1 cellular context compared by ENCODE assay signal in the genomic region with DNA sequence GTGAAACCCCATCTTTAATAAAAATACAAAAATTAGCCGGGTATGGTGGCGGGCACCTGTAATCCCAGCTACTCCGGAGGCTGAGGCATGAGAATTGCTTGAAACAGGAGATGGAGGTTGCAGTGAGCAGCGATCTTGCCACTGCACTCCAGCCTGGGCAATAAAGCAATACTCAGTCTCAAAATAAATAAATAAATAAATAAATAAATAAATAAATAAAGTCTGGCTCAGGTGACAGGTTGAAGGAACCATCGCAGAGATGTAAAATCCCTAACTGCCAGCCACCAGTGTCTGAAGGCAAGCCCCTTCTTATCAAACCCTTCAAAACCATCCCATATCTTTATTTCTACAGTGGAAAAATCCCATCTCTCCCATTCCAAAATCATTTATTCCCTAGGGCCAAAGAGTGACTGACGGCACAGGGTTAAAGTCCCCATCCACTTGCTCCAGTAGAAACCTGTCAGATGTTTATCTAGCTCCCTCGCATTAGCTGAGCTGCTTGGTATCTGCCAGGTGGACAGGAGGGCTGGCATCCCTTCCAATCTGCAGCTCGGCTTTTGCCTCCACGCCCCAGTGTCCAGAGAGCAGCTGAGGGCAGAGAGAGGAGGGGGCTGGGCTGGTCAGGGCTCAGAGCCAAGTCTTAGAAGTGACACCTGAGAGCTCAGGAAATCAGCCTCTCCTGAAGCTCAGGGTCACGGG.
TF ChIP-seq lines count a peak whose summit lies in the region.

No MANE protein-coding gene starts in this region.

TF ChIP-seq in HEK293, 187 proteins besides CTCF, POLR2A, EP300 and RAD21 (continued from another document):
- TF ChIP-seq ZBTB1 (tag by site-specific recombination; IDR thresholded peaks at IDR 0.05) (0 out of 2 replicates have a peak, but pooled peaks have one; percentile 54), ZBTB8A (tag by site-specific recombination; IDR thresholded peaks at IDR 0.05) (peak; percentile 64), ZNF510 (tag by site-specific recombination; IDR thresholded peaks at IDR 0.05; ENCODE audit: insufficient replicate concordance) (no peak), ZNF560 (tag by site-specific recombination; IDR thresholded peaks at IDR 0.05; ENCODE audit: borderline replicate concordance) (peak; percentile 96), ZNF19 (tag by site-specific recombination; IDR thresholded peaks at IDR 0.05; ENCODE audit: low read depth) (0 out of 2 replicates have a peak, but pooled peaks have one; percentile 55), ZBTB7A (tag by site-specific recombination; IDR thresholded peaks at IDR 0.05; ENCODE audit: low read depth) (no peak), MZF1 (tag by site-specific recombination; IDR thresholded peaks at IDR 0.05; ENCODE audit: borderline replicate concordance) (peak; percentile 23; the same call in 1 of the 2 replicates), ZNF660 (tag by site-specific recombination; IDR thresholded peaks at IDR 0.05) (no peak), SP3 (tag by site-specific recombination; IDR thresholded peaks at IDR 0.05) (no peak)
